In the genomic region with DNA sequence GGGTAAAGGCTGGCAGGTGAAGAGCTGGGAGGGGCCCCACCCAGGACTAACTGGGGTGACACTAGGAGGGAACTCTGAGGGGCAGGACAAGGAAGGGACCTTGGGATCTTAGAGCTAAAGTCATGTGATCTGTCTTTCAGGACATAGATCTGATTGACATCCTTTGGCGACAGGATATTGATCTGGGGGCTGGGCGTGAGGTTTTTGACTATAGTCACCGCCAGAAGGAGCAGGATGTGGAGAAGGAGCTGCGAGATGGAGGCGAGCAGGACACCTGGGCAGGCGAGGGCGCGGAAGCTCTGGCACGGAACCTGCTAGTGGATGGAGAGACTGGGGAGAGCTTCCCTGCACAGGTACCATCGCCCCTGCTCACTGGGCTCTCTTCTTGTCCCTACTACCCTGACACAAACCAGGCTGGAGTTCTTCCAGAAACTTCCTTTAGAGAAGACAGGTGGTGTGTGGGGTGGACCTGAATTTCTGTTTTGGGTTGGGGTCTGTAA, we compare ENCODE assay signal across 11 cellular contexts. TPM values are rescaled to one million over a fixed set of nuclear protein-coding genes. Genes with fewer than 3 reads are reported as not detected.
DNase-seq lines count a peak whose midpoint lies in the region; ATAC-seq, FAIRE-seq and TF ChIP-seq lines count a peak whose summit lies in the region.
"Had no signal": no experiment of that assay in that cellular context is flagged by ENCODE, and none has a peak within 500 bp of the region (broad histone marks: within the 10 kb centered on the region; RNA-seq: fewer than 3 reads in every experiment).

No MANE protein-coding gene starts in this region.

- CTCF ChIA-PET in SK-N-SH (lab: Yijun Ruan, JAX): interaction anchor here (0.7 to 44.3 kb wide), 11 partner anchors 8 to 562 kb away, joined by 3 to 1200 read pairs (median 6); a partner anchor contains a TSS
- CTCF ChIA-PET in RWPE1 (lab: Yijun Ruan, JAX): interaction anchor here (0.6 to 1.0 kb wide), 3 partner anchors 12 to 30 kb away, joined by 3 to 5 read pairs (median 3); no protein-coding TSS in a partner anchor

- no peak overlapping the region for H2AFZ ChIP-seq in SK-N-SH (ENCODE audit: low read depth)

- no peaks in the 10 kb centered on the region for H3K9me2 ChIP-seq in SK-N-SH

- POLR2A ChIA-PET in SK-N-SH (lab: Yijun Ruan, JAX) (interaction anchor here (1.2 to 2.9 kb wide), 5 partner anchors 9 to 30 kb away, joined by 4 to 18 read pairs (median 5); no protein-coding TSS in a partner anchor), RWPE1 (lab: Yijun Ruan, JAX; ENCODE audit: low non-redundant PET) (no interaction called here)

- no peak overlapping the region for H3K4me3 ChIP-seq in SK-N-SH (ENCODE audit: low read depth in 2 of 2, low read length in 1 of 2)
- no peak overlapping the region for H3K4me3 ChIP-seq in esophagus muscularis mucosa
- peak overlapping the region in 1 of 3 donors; percentile 27 for H3K4me3 ChIP-seq in skeletal muscle tissue (ENCODE audit: low read length in 3 of 3)
- H3K4me3 ChIP-seq in upper lobe of left lung: no peak overlapping the region

- intact Hi-C loops in esophagus muscularis mucosa (cut with DNase I): no loop called here

- no peak for FAIRE-seq in frontal cortex (lab: Jason Lieb, UNC)

- H3K27ac ChIP-seq in SK-N-SH (ENCODE audit: low read depth in 2 of 2, low read length in 1 of 2) (peak overlapping the region in 1 of 2 experiments; percentile 55; a peak in 3 of 4 replicates), RWPE1 (peak overlapping the region; percentile 99), esophagus muscularis mucosa (replicated peaks in 1 of 4) (peak overlapping the region in 3 of 4 donors; percentile 8 to 97 (median 63)), skeletal muscle tissue (ENCODE audit: low read depth, low read length) (peak overlapping the region; percentile 76), upper lobe of left lung (no peak overlapping the region)

- no peak for TF ChIP-seq CTCF in SK-N-SH (IDR thresholded peaks at IDR 0.05)
- TF ChIP-seq CTCF in RWPE1 (conservative IDR thresholded peaks at IDR 0.05; ENCODE audit: low read depth): no peak
- no peak for TF ChIP-seq CTCF in esophagus muscularis mucosa (IDR thresholded peaks at IDR 0.05)
- TF ChIP-seq CTCF in upper lobe of left lung (IDR thresholded peaks at IDR 0.05): no peak

- H3K27me3 ChIP-seq in SK-N-SH (ENCODE audit: insufficient read depth) (no peaks in the 10 kb centered on the region), esophagus muscularis mucosa (no peaks in the 10 kb centered on the region), skeletal muscle tissue (ENCODE audit: control insufficient read depth in 3 of 3, insufficient read depth in 3 of 3, low read length in 3 of 3) (no peaks in the 10 kb centered on the region), upper lobe of left lung (no peaks in the 10 kb centered on the region)

- no peak for TF ChIP-seq RAD21 in SK-N-SH (IDR thresholded peaks at IDR 0.05; ENCODE audit: low read length)

- peaks cover 59% of the 10 kb centered on the region for H3K79me2 ChIP-seq in SK-N-SH (ENCODE audit: insufficient read depth)

- H3K9me3 ChIP-seq in SK-N-SH: no peaks in the 10 kb centered on the region
- H3K9me3 ChIP-seq in esophagus muscularis mucosa: no peaks in the 10 kb centered on the region
- no peaks in the 10 kb centered on the region for H3K9me3 ChIP-seq in skeletal muscle tissue (ENCODE audit: control insufficient read depth in 3 of 3, low read length in 3 of 3)
- H3K9me3 ChIP-seq in upper lobe of left lung: no peaks in the 10 kb centered on the region

- H3F3A ChIP-seq in SK-N-SH (replicated peaks; ENCODE audit: insufficient read depth): peaks cover 15% of the 10 kb centered on the region

- TF ChIP-seq EP300 in SK-N-SH (IDR thresholded peaks at IDR 0.05; ENCODE audit: borderline replicate concordance in 1 of 2, low read depth in 1 of 2, low read length in 1 of 2) (no peak), esophagus muscularis mucosa (IDR thresholded peaks at IDR 0.05) (no peak), upper lobe of left lung (IDR thresholded peaks at IDR 0.05) (no peak)

- peaks cover 38 to 78% of the 10 kb centered on the region in 2 experiments for H3K36me3 ChIP-seq in SK-N-SH (replicated peaks in 1 of 2; ENCODE audit: control insufficient read depth in 1 of 2, insufficient read depth in 2 of 2, low read length in 1 of 2)
- H3K36me3 ChIP-seq in esophagus muscularis mucosa: peaks cover 46 to 82% (median 65%) of the 10 kb centered on the region in 4 donors
- peaks cover 53 to 73% (median 72%) of the 10 kb centered on the region in 3 donors for H3K36me3 ChIP-seq in skeletal muscle tissue (ENCODE audit: control insufficient read depth in 3 of 3, insufficient read depth in 3 of 3, low read length in 3 of 3)
- peaks cover 34 to 78% (median 69%) of the 10 kb centered on the region in 4 donors for H3K36me3 ChIP-seq in upper lobe of left lung

- TF ChIP-seq POLR2A in esophagus muscularis mucosa (IDR thresholded peaks at IDR 0.05; ENCODE audit: low read depth) (no peak), upper lobe of left lung (IDR thresholded peaks at IDR 0.05) (no peak)

- H3K4me1 ChIP-seq in SK-N-SH (ENCODE audit: control insufficient read depth in 1 of 2, insufficient read depth in 2 of 2, low read depth in 1 of 2, low read length in 1 of 2) (peaks cover 40 to 53% of the 10 kb centered on the region in 2 experiments), esophagus muscularis mucosa (peaks cover 66 to 87% (median 68%) of the 10 kb centered on the region in 4 donors), skeletal muscle tissue (ENCODE audit: control insufficient read depth in 3 of 3, insufficient read depth in 3 of 3, low read length in 3 of 3) (peaks cover 83 to 96% (median 89%) of the 10 kb centered on the region in 3 donors), upper lobe of left lung (peaks cover 44 to 49% (median 45%) of the 10 kb centered on the region in 4 donors)

- DNase-seq in SK-N-SH: no peak
- DNase-seq in RWPE1 (ENCODE audit: low spot score): no peak
- no peak for DNase-seq in esophagus muscularis mucosa (ENCODE audit: extremely low spot score)
- DNase-seq in upper lobe of left lung: no peak
- DNase-seq in frontal cortex (ENCODE audit: low spot score in 2 of 2): no peak
- DNase-seq: 8988T, NCI-H1417, SHP77 treated with DMSO at 0.1 percent for 48 hours had no signal

- ATAC-seq in SK-N-SH treated with all-trans-retinoic acid at 6 μM for 48 hours: no peak
- no peak for ATAC-seq in GM21619 (IDR thresholded peaks at IDR 0.05; ENCODE audit: unreplicated experiment)
- ATAC-seq in upper lobe of left lung (ENCODE audit: low FRiP score in 2 of 2): no peak

- peaks cover 56% of the 10 kb centered on the region for H4K20me1 ChIP-seq in SK-N-SH (ENCODE audit: insufficient read depth)

- H3K9ac ChIP-seq in SK-N-SH (0 out of 2 replicates have a peak overlapping the region, but pooled peaks have one; percentile 12), skeletal muscle tissue (ENCODE audit: low read depth in 1 of 3, low read length in 3 of 3) (peak overlapping the region in 2 of 3 donors; percentile 8 to 82)

- H3K4me2 ChIP-seq in SK-N-SH: no peak overlapping the region

- 96% methylated on average over 10 of the region's 10 CpGs for WGBS in SK-N-SH (ENCODE audit: low lambda C conversion rate)
- 90% methylated on average over 10 of the region's 10 CpGs for WGBS in esophagus muscularis mucosa
- 92 to 97% methylated on average over 10 of the region's 10 CpGs for WGBS in upper lobe of left lung, 2 donors

TF ChIP-seq in SK-N-SH, 30 proteins besides CTCF, POLR2A, EP300 and RAD21 (continues in another document):
- TF ChIP-seq ELF1 (IDR thresholded peaks at IDR 0.05): no peak
- TF ChIP-seq RXRA (IDR thresholded peaks at IDR 0.05; ENCODE audit: borderline replicate concordance, low read depth): no peak
- TF ChIP-seq SIN3A (IDR thresholded peaks at IDR 0.05; ENCODE audit: borderline replicate concordance, low read depth, low read length): no peak

TF ChIP-seq in SK-N-SH treated with all-trans-retinoic acid at 6 μM for 48 hours, 23 proteins besides CTCF, POLR2A, EP300 and RAD21:
- TF ChIP-seq ESRRG (CRISPR knock-in tag; IDR thresholded peaks at IDR 0.05): no peak
- TF ChIP-seq SNAI2 (CRISPR knock-in tag; IDR thresholded peaks at IDR 0.05): no peak

RNA-seq across cellular contexts. Expression of a gene that starts 8.1 kb away (rescaled TPM):
- polyA plus RNA-seq in SK-N-SH (2012; rRNA removed): 159 and 174 TPM in 2 replicates
- polyA plus RNA-seq in SK-N-SH (2012; cell fraction: cytosol; rRNA removed): 128 and 192 TPM in 2 replicates
- 135 and 166 TPM in 2 replicates for polyA plus RNA-seq in SK-N-SH (2012; cell fraction: nucleus; rRNA removed)
- 100 to 1,000 TPM; 164 to 281 (median 264) TPM for total RNA-seq in esophagus muscularis mucosa
- 93.4 TPM for total RNA-seq in skeletal muscle tissue
- total RNA-seq in upper lobe of left lung: 100 to 1,000 TPM; 105 to 203 (median 148) TPM
- total RNA-seq in frontal cortex: 22.4 TPM

RNA-seq across cellular contexts. Expression of a gene that starts 18.7 kb away (rescaled TPM):
- 31.2 and 36.9 TPM in 2 replicates for polyA plus RNA-seq in SK-N-SH (2012; rRNA removed)
- 35.6 and 43.6 TPM in 2 replicates for polyA plus RNA-seq in SK-N-SH (2012; cell fraction: cytosol; rRNA removed)
- 29.6 and 30.5 TPM in 2 replicates for polyA plus RNA-seq in SK-N-SH (2012; cell fraction: nucleus; rRNA removed)
- total RNA-seq in esophagus muscularis mucosa: 10 to 100 TPM; 58.1 to 73.9 (median 64.1) TPM
- 39.7 TPM for total RNA-seq in skeletal muscle tissue
- 10 to 100 TPM in 4 of 6 donors, 1 to 10 TPM in 2; 5.2 to 33.5 (median 17.7) TPM for total RNA-seq in upper lobe of left lung
- total RNA-seq in frontal cortex: 3.3 TPM

RNA-seq across cellular contexts. Expression of a gene that starts 45.0 kb away (rescaled TPM):
- 102 and 112 TPM in 2 replicates for polyA plus RNA-seq in SK-N-SH (2012; rRNA removed)
- polyA plus RNA-seq in SK-N-SH (2012; cell fraction: cytosol; rRNA removed): 157 and 183 TPM in 2 replicates
- 27.3 and 37.1 TPM in 2 replicates for polyA plus RNA-seq in SK-N-SH (2012; cell fraction: nucleus; rRNA removed)
- total RNA-seq in esophagus muscularis mucosa (10 to 100 TPM; 32.1 to 59.5 (median 39.7) TPM), skeletal muscle tissue (39.1 TPM), upper lobe of left lung (10 to 100 TPM; 12.6 to 38.8 (median 28.0) TPM), frontal cortex (95.8 TPM)

RNA-seq across cellular contexts. Expression of a gene that starts 51.3 kb away (rescaled TPM):
- 19.0 and 31.6 TPM in 2 replicates for polyA plus RNA-seq in SK-N-SH (2012; rRNA removed)
- 15.3 and 22.1 TPM in 2 replicates for polyA plus RNA-seq in SK-N-SH (2012; cell fraction: cytosol; rRNA removed)
- 23.4 and 29.4 TPM in 2 replicates for polyA plus RNA-seq in SK-N-SH (2012; cell fraction: nucleus; rRNA removed)
- total RNA-seq in esophagus muscularis mucosa: 10 to 100 TPM; 16.1 to 22.0 (median 20.3) TPM
- 7.3 TPM for total RNA-seq in skeletal muscle tissue
- 10 to 100 TPM; 19.5 to 27.2 (median 23.7) TPM for total RNA-seq in upper lobe of left lung
- total RNA-seq in frontal cortex: 9.8 TPM

Comparison
In these comparisons a context has a peak if more than half of its experiments do, and no peak if none do; other contexts are left out.
1. H3K27ac ChIP-seq: peak in RWPE1 (single experiment), esophagus muscularis mucosa (3 of 4) and skeletal muscle tissue (single experiment); none in upper lobe of left lung (0 of 4).